In the genomic region with DNA sequence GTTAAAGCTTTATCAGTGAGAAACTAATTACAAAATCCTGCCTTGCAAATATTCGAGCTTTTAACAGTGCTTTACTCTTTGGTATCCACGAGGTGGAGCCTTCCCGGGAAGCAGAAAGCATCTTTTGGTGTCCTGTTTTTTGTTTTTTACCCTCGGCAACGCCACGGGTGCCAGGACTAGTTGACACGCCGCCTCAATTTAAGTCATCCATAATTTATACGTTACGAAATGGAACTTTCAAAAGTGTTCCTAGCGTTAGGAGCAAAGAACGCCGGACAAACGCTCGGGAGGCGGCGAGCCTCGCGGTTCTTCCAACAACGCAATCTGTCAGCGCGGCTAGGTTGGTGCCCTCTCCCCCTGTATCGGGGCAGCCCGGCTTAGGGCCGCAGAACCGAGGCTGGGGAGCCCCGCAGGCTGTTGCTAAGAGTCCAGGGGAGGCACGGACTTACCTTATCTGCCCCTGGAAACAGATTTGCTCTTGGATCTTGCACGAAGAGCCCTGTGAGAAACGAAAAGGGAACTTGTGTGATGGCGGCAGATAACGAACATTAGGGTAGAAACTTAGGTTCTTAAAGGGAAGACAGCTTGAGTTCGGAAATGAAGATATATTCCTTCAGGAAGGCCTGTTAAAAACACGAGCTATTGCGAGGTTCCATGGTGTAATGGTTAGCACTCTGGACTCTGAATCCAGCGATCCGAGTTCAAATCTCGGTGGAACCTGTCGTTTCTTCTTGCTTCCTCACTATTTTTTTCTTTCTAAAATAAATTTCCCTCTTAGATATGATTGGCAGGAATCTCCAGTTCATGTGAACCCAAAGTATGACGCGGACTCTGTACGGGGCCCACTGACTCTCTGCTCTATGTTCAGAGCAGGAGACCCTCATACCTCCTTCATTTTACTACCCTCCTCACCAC, we compare ENCODE assay signal across 1 cellular context.
TF ChIP-seq lines count a peak whose summit lies in the region.

No MANE protein-coding gene starts in this region.

TF ChIP-seq in K562, 482 proteins besides CTCF, POLR2A, EP300 and RAD21 (continued from another document and continues in another):
- TF ChIP-seq, protein P1, sequence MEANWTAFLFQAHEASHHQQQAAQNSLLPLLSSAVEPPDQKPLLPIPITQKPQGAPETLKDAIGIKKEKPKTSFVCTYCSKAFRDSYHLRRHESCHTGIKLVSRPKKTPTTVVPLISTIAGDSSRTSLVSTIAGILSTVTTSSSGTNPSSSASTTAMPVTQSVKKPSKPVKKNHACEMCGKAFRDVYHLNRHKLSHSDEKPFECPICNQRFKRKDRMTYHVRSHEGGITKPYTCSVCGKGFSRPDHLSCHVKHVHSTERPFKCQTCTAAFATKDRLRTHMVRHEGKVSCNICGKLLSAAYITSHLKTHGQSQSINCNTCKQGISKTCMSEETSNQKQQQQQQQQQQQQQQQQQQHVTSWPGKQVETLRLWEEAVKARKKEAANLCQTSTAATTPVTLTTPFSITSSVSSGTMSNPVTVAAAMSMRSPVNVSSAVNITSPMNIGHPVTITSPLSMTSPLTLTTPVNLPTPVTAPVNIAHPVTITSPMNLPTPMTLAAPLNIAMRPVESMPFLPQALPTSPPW (CRISPR knock-in tag; IDR thresholded peaks at IDR 0.05): no peak
- TF ChIP-seq GTF2B (IDR thresholded peaks at IDR 0.05; ENCODE audit: extremely low read depth, insufficient read length) (no peak), ZNF224 (CRISPR knock-in tag; IDR thresholded peaks at IDR 0.05) (no peak), TRIM28 (IDR thresholded peaks at IDR 0.05) (peak; percentile 57; the same call in 1 of the 2 replicates), ZNF655 (CRISPR knock-in tag; IDR thresholded peaks at IDR 0.05) (no peak), KAT8 (IDR thresholded peaks at IDR 0.05; ENCODE audit: low read depth) (no peak), ZNF354B (CRISPR knock-in tag; IDR thresholded peaks at IDR 0.05) (no peak), CCNT2 (IDR thresholded peaks at IDR 0.05; ENCODE audit: borderline replicate concordance, extremely low read depth, insufficient read length, low read depth, low read length) (no peak), SIN3A (IDR thresholded peaks at IDR 0.05; ENCODE audit: borderline replicate concordance in 2 of 2, control insufficient read depth in 1 of 2, low read depth in 2 of 2, low read length in 2 of 2) (no peak), ZBTB33 (CRISPR knock-in tag; IDR thresholded peaks at IDR 0.05) (0 out of 2 replicates have a peak, but pooled peaks have one; percentile 22), IRF9 (tag; IDR thresholded peaks at IDR 0.05) (no peak), CHD4 (IDR thresholded peaks at IDR 0.05; ENCODE audit: insufficient read depth, insufficient replicate concordance, low read depth, low read length, poor library complexity, severe bottlenecking) (no peak), TAL1 (IDR thresholded peaks at IDR 0.05) (no peak; the same call in 1 of the 2 replicates), STAG1 (CRISPR knock-in tag; IDR thresholded peaks at IDR 0.05; ENCODE audit: borderline replicate concordance) (no peak), BHLHE40 (IDR thresholded peaks at IDR 0.05; ENCODE audit: low read length) (no peak; the same call in 1 of the 2 replicates), THRAP3 (IDR thresholded peaks at IDR 0.05; ENCODE audit: borderline replicate concordance) (no peak; the same call in 1 of the 2 replicates), ZNF699 (CRISPR knock-in tag; IDR thresholded peaks at IDR 0.05; ENCODE audit: insufficient replicate concordance) (no peak), PYGO2 (tag; IDR thresholded peaks at IDR 0.05) (no peak; the same call in 1 of the 2 replicates)
- TF ChIP-seq, protein P2, sequence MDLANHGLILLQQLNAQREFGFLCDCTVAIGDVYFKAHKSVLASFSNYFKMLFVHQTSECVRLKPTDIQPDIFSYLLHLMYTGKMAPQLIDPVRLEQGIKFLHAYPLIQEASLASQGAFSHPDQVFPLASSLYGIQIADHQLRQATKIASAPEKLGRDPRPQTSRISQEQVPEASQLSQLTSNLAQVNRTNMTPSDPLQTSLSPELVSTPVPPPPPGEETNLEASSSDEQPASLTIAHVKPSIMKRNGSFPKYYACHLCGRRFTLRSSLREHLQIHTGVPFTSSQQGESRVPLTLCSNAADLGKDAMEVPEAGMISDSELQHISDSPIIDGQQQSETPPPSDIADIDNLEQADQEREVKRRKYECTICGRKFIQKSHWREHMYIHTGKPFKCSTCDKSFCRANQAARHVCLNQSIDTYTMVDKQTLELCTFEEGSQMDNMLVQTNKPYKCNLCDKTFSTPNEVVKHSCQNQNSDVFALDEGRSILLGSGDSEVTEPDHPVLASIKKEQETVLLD (IDR thresholded peaks at IDR 0.05): peak; percentile 64
- TF ChIP-seq, protein P3, sequence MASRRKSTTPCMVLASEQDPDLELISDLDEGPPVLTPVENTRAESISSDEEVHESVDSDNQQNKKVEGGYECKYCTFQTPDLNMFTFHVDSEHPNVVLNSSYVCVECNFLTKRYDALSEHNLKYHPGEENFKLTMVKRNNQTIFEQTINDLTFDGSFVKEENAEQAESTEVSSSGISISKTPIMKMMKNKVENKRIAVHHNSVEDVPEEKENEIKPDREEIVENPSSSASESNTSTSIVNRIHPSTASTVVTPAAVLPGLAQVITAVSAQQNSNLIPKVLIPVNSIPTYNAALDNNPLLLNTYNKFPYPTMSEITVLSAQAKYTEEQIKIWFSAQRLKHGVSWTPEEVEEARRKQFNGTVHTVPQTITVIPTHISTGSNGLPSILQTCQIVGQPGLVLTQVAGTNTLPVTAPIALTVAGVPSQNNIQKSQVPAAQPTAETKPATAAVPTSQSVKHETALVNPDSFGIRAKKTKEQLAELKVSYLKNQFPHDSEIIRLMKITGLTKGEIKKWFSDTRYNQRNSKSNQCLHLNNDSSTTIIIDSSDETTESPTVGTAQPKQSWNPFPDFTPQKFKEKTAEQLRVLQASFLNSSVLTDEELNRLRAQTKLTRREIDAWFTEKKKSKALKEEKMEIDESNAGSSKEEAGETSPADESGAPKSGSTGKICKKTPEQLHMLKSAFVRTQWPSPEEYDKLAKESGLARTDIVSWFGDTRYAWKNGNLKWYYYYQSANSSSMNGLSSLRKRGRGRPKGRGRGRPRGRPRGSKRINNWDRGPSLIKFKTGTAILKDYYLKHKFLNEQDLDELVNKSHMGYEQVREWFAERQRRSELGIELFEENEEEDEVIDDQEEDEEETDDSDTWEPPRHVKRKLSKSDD (conservative IDR thresholded peaks at IDR 0.05; ENCODE audit: low read length): no peak
- TF ChIP-seq, protein P4, sequence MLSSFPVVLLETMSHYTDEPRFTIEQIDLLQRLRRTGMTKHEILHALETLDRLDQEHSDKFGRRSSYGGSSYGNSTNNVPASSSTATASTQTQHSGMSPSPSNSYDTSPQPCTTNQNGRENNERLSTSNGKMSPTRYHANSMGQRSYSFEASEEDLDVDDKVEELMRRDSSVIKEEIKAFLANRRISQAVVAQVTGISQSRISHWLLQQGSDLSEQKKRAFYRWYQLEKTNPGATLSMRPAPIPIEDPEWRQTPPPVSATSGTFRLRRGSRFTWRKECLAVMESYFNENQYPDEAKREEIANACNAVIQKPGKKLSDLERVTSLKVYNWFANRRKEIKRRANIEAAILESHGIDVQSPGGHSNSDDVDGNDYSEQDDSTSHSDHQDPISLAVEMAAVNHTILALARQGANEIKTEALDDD (IDR thresholded peaks at IDR 0.05): peak; percentile 80
- TF ChIP-seq, protein P5, sequence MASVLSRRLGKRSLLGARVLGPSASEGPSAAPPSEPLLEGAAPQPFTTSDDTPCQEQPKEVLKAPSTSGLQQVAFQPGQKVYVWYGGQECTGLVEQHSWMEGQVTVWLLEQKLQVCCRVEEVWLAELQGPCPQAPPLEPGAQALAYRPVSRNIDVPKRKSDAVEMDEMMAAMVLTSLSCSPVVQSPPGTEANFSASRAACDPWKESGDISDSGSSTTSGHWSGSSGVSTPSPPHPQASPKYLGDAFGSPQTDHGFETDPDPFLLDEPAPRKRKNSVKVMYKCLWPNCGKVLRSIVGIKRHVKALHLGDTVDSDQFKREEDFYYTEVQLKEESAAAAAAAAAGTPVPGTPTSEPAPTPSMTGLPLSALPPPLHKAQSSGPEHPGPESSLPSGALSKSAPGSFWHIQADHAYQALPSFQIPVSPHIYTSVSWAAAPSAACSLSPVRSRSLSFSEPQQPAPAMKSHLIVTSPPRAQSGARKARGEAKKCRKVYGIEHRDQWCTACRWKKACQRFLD (CRISPR knock-in tag; IDR thresholded peaks at IDR 0.05): no peak
- TF ChIP-seq, protein P6, sequence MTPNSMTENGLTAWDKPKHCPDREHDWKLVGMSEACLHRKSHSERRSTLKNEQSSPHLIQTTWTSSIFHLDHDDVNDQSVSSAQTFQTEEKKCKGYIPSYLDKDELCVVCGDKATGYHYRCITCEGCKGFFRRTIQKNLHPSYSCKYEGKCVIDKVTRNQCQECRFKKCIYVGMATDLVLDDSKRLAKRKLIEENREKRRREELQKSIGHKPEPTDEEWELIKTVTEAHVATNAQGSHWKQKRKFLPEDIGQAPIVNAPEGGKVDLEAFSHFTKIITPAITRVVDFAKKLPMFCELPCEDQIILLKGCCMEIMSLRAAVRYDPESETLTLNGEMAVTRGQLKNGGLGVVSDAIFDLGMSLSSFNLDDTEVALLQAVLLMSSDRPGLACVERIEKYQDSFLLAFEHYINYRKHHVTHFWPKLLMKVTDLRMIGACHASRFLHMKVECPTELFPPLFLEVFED (CRISPR knock-in tag; conservative IDR thresholded peaks at IDR 0.05): no peak
